Comparison of ENCODE assay signal across 8 cellular contexts in genomic region chr10:27285093-27285492, GRCh38. TPM values are rescaled to one million over a fixed set of nuclear protein-coding genes. Genes with fewer than 3 reads are reported as not detected.
A peak's percentile ranks its signal among the peaks of the same experiment; 100 is the strongest.
DNase-seq lines count a peak whose midpoint lies in the region; ATAC-seq, FAIRE-seq and TF ChIP-seq lines count a peak whose summit lies in the region.

No MANE protein-coding gene starts in this region.

- no peak for TF ChIP-seq EP300 in A549 (IDR thresholded peaks at IDR 0.05)

- CTCF ChIA-PET in A549 (lab: Yijun Ruan, JAX), result interaction anchor here (0.8 kb wide), 1 partner anchor 139 kb away, joined by 3 read pairs; no protein-coding TSS in a partner anchor
- CTCF ChIA-PET in activated CD4-positive, alpha-beta memory T cell treated with anti-CD3 and anti-CD28 coated beads for 36 hours (lab: Charles Lee), result interaction anchor here (1.1 to 1.7 kb wide), 2 partner anchors 13 to 61 kb away, joined by 3 to 12 read pairs; no protein-coding TSS in a partner anchor

- H3F3A ChIP-seq in GM23338 (replicated peaks; ENCODE audit: low read depth), result no peaks in the 10 kb centered on the region

- no peaks in the 10 kb centered on the region for H3K4me1 ChIP-seq in A549
- H3K4me1 ChIP-seq in GM23338 (ENCODE audit: insufficient read depth), result no peaks in the 10 kb centered on the region
- no peaks in the 10 kb centered on the region for H3K4me1 ChIP-seq in iPS DF 6.9 (ENCODE audit: control insufficient read depth, insufficient read depth, low read length)

- H3K4me2 ChIP-seq in A549 (no peak overlapping the region), GM23338 (no peak overlapping the region)

- H3K27me3 ChIP-seq in GM23338 (ENCODE audit: insufficient read depth) (no peaks in the 10 kb centered on the region), iPS DF 6.9 (ENCODE audit: control insufficient read depth, insufficient read depth, low read length) (no peaks in the 10 kb centered on the region)

- peaks cover 2% of the 10 kb centered on the region; the same call in 1 of the 3 replicates for H3K4me1 Mint-ChIP-seq in GM23338
- peaks cover 6% of the 10 kb centered on the region for H3K4me1 Mint-ChIP-seq in activated CD4-positive, alpha-beta memory T cell treated with anti-CD3 and anti-CD28 coated beads for 36 hours (ENCODE audit: low read depth)

- DNase-seq in A549 (ENCODE audit: low read depth in 1 of 2, low spot score in 1 of 2) (peak in 1 of 2 experiments; percentile 44), GM23338 (ENCODE audit: low spot score) (peak; percentile 52), iPS DF 6.9 (ENCODE audit: low read depth, low spot score) (peak; percentile 1), NCI-H446 treated with DMSO at 0.1 percent for 48 hours (lab: John Stamatoyannopoulos, UW) (no peak)
- DNase-seq in activated CD4-positive, alpha-beta memory T cell treated with anti-CD3 and anti-CD28 coated beads for 36 hours, result peak; percentile 70

- TF ChIP-seq RAD21 in A549 (conservative IDR thresholded peaks at IDR 0.05 in 1 of 2, IDR thresholded peaks at IDR 0.05 in 1 of 2), result peak; percentile 35 to 59; a peak in 3 of 5 replicates

- H3K27me3 Mint-ChIP-seq in GM23338 (ENCODE audit: insufficient read depth, low read depth, poor library complexity), result no peaks in the 10 kb centered on the region
- no peaks in the 10 kb centered on the region for H3K27me3 Mint-ChIP-seq in activated CD4-positive, alpha-beta memory T cell treated with anti-CD3 and anti-CD28 coated beads for 36 hours

- H2AFZ ChIP-seq in GM23338, result peak overlapping the region; percentile 2; the same call in 1 of the 2 replicates

- no peak overlapping the region; the same call in 1 of the 2 replicates for H3K27ac Mint-ChIP-seq in GM23338
- no peak overlapping the region for H3K27ac Mint-ChIP-seq in activated CD4-positive, alpha-beta memory T cell treated with anti-CD3 and anti-CD28 coated beads for 36 hours

- no peak overlapping the region for H3K27ac ChIP-seq in A549
- no peak overlapping the region for H3K27ac ChIP-seq in GM23338 (ENCODE audit: low read depth)
- H3K27ac ChIP-seq in iPS DF 6.9 (ENCODE audit: low read length), result no peak overlapping the region

- H3K4me3 ChIP-seq in A549 (no peak overlapping the region), GM23338 (no peak overlapping the region), iPS DF 6.9 (ENCODE audit: low read length) (no peak overlapping the region)

- H3K36me3 Mint-ChIP-seq in GM23338 (ENCODE audit: low read depth), result no peaks in the 10 kb centered on the region
- no peaks in the 10 kb centered on the region for H3K36me3 Mint-ChIP-seq in activated CD4-positive, alpha-beta memory T cell treated with anti-CD3 and anti-CD28 coated beads for 36 hours

- FAIRE-seq in A549 (lab: Jason Lieb, UNC), result no peak

- POLR2A ChIA-PET in A549 (lab: Yijun Ruan, JAX), result no interaction called here
- POLR2A ChIA-PET in activated CD4-positive, alpha-beta memory T cell treated with anti-CD3 and anti-CD28 coated beads for 36 hours (lab: Charles Lee), result interaction anchor here (0.6 kb wide), 1 partner anchor 28 kb away, joined by 6 read pairs; no protein-coding TSS in a partner anchor

- no peaks in the 10 kb centered on the region for H3K9me3 Mint-ChIP-seq in GM23338
- H3K9me3 Mint-ChIP-seq in activated CD4-positive, alpha-beta memory T cell treated with anti-CD3 and anti-CD28 coated beads for 36 hours, result no peaks in the 10 kb centered on the region

- no peaks in the 10 kb centered on the region for H3K9me3 ChIP-seq in A549
- H3K9me3 ChIP-seq in iPS DF 6.9 (ENCODE audit: control insufficient read depth, insufficient read depth, low read length), result no peaks in the 10 kb centered on the region

- no peaks in the 10 kb centered on the region for H3K79me2 ChIP-seq in GM23338 (replicated peaks; ENCODE audit: insufficient read depth)

- H3K36me3 ChIP-seq in GM23338 (ENCODE audit: insufficient read depth) (no peaks in the 10 kb centered on the region), iPS DF 6.9 (ENCODE audit: control insufficient read depth, insufficient read depth, low read length) (no peaks in the 10 kb centered on the region)

- 33% methylated on average over 3 of the region's 3 CpGs for WGBS in A549 (ENCODE audit: missing lambda C conversion rate)
- no CpG with 5 or more reads among the region's 3 CpGs for WGBS in iPS DF 6.9 (ENCODE audit: insufficient coverage, insufficient read length)

- no peaks in the 10 kb centered on the region for H3K9me2 ChIP-seq in GM23338 (ENCODE audit: insufficient read depth)

- H4K20me1 ChIP-seq in GM23338 (replicated peaks; ENCODE audit: insufficient read depth), result no peaks in the 10 kb centered on the region; the same call in 1 of the 2 replicates

- TF ChIP-seq POLR2A in A549 (IDR thresholded peaks at IDR 0.05; ENCODE audit: low read length), result no peak

- no peak overlapping the region for H3K4me3 Mint-ChIP-seq in GM23338
- H3K4me3 Mint-ChIP-seq in activated CD4-positive, alpha-beta memory T cell treated with anti-CD3 and anti-CD28 coated beads for 36 hours, result no peak overlapping the region

- ATAC-seq in A549, result peak in 1 of 2 experiments; percentile 72; a peak in 4 of 6 replicates
- ATAC-seq in GM23338, result peak; percentile 85
- ATAC-seq in GM18498 (IDR thresholded peaks at IDR 0.05; ENCODE audit: unreplicated experiment), result no peak
- ATAC-seq in HG03139 (IDR thresholded peaks at IDR 0.05; ENCODE audit: unreplicated experiment), result no peak
- no peak for ATAC-seq in HG03135 (IDR thresholded peaks at IDR 0.05; ENCODE audit: unreplicated experiment)

- intact Hi-C loops in activated CD4-positive, alpha-beta memory T cell treated with anti-CD3 and anti-CD28 coated beads for 36 hours (cut with micrococcal nuclease), result loop anchor here (1.0 kb wide), 3 partner anchors 42 to 394 kb away; no protein-coding TSS in a partner anchor

- peak; percentile 34 for TF ChIP-seq CTCF in A549 (IDR thresholded peaks at IDR 0.05)
- peak; percentile 45 to 73 for TF ChIP-seq CTCF in GM23338 (conservative IDR thresholded peaks at IDR 0.05; ENCODE audit: low read depth in 2 of 2)

TF ChIP-seq in A549, 52 proteins besides CTCF, POLR2A, EP300 and RAD21:
- no peak for TF ChIP-seq HOXB5 (CRISPR knock-in tag; IDR thresholded peaks at IDR 0.05)
- TF ChIP-seq NPAS2 (CRISPR knock-in tag; IDR thresholded peaks at IDR 0.05; ENCODE audit: borderline replicate concordance), result no peak
- no peak for TF ChIP-seq RNF2 (IDR thresholded peaks at IDR 0.05; ENCODE audit: borderline replicate concordance, low read depth)
- no peak for TF ChIP-seq TP53 (CRISPR knock-in tag; IDR thresholded peaks at IDR 0.05)
- TF ChIP-seq FOXS1 (CRISPR knock-in tag; IDR thresholded peaks at IDR 0.05), result no peak

TF ChIP-seq in GM23338, 12 proteins besides CTCF, POLR2A, EP300 and RAD21 (continues in another document):
- no peak for TF ChIP-seq POLR2AphosphoS5 (IDR thresholded peaks at IDR 0.05; ENCODE audit: low read depth)
- TF ChIP-seq ZNF114 (CRISPR knock-in tag; IDR thresholded peaks at IDR 0.05), result no peak
- TF ChIP-seq CREB1 (CRISPR knock-in tag; IDR thresholded peaks at IDR 0.05; ENCODE audit: low read depth), result no peak
- TF ChIP-seq EZH2 (IDR thresholded peaks at IDR 0.05; ENCODE audit: low read depth, unreplicated experiment), result no peak
- TF ChIP-seq, protein P1, sequence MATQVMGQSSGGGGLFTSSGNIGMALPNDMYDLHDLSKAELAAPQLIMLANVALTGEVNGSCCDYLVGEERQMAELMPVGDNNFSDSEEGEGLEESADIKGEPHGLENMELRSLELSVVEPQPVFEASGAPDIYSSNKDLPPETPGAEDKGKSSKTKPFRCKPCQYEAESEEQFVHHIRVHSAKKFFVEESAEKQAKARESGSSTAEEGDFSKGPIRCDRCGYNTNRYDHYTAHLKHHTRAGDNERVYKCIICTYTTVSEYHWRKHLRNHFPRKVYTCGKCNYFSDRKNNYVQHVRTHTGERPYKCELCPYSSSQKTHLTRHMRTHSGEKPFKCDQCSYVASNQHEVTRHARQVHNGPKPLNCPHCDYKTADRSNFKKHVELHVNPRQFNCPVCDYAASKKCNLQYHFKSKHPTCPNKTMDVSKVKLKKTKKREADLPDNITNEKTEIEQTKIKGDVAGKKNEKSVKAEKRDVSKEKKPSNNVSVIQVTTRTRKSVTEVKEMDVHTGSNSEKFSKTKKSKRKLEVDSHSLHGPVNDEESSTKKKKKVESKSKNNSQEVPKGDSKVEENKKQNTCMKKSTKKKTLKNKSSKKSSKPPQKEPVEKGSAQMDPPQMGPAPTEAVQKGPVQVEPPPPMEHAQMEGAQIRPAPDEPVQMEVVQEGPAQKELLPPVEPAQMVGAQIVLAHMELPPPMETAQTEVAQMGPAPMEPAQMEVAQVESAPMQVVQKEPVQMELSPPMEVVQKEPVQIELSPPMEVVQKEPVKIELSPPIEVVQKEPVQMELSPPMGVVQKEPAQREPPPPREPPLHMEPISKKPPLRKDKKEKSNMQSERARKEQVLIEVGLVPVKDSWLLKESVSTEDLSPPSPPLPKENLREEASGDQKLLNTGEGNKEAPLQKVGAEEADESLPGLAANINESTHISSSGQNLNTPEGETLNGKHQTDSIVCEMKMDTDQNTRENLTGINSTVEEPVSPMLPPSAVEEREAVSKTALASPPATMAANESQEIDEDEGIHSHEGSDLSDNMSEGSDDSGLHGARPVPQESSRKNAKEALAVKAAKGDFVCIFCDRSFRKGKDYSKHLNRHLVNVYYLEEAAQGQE (IDR thresholded peaks at IDR 0.05; ENCODE audit: unreplicated experiment), result no peak
- no peak for TF ChIP-seq JUNB (IDR thresholded peaks at IDR 0.05; ENCODE audit: unreplicated experiment)
- TF ChIP-seq, protein P2, sequence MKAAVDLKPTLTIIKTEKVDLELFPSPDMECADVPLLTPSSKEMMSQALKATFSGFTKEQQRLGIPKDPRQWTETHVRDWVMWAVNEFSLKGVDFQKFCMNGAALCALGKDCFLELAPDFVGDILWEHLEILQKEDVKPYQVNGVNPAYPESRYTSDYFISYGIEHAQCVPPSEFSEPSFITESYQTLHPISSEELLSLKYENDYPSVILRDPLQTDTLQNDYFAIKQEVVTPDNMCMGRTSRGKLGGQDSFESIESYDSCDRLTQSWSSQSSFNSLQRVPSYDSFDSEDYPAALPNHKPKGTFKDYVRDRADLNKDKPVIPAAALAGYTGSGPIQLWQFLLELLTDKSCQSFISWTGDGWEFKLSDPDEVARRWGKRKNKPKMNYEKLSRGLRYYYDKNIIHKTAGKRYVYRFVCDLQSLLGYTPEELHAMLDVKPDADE (IDR thresholded peaks at IDR 0.05), result no peak
- TF ChIP-seq NANOG (IDR thresholded peaks at IDR 0.05; ENCODE audit: borderline replicate concordance), result no peak

RNA-seq across cellular contexts. Expression of gene ACBD5, which starts 44.5 kb away (rescaled TPM):
- polyA plus RNA-seq in A549 (2011; rRNA removed) (42.0 and 55.8 TPM in 2 replicates), A549 (2017; fragmentation: RNase III; extraction: RNeasy Plus Mini Kit Qiagen cat#74134 plus additional on column Dnase treatment) (31.6 to 36.8 TPM (median 35.9 TPM) in 3 replicates), GM23338 (2016; fragmentation: Nextera tagmentation; extraction: Ambion mirVana) (6.7 and 10.1 TPM in 2 replicates)
- polyA plus RNA-seq in A549 (2012; cell fraction: cytosol; rRNA removed), result 10.6 and 11.4 TPM in 2 replicates
- polyA plus RNA-seq in A549 (2012; cell fraction: nucleus; rRNA removed), result 4.4 and 6.0 TPM in 2 replicates
- 15.4 and 16.0 TPM in 2 replicates for polyA minus RNA-seq in A549 (2011; rRNA and poly(A)+ RNA removed)
- 9.8 and 12.5 TPM in 2 replicates for total RNA-seq in GM23338 (2014; rRNA removed; shearing (Covaris generic))
- 10 to 100 TPM; 14.6 to 15.1 TPM for total RNA-seq in activated CD4-positive, alpha-beta memory T cell treated with anti-CD3 and anti-CD28 coated beads for 36 hours
